ENCODE assay signal across 1 cellular context in genomic region chr16:75780669-75781068, GRCh38.
TF ChIP-seq lines count a peak whose summit lies in the region.

No MANE protein-coding gene starts in this region.

TF ChIP-seq in K562, 482 proteins besides CTCF, POLR2A, EP300 and RAD21 (continued from another document):
- 0 out of 2 replicates have a peak, but pooled peaks have one; percentile 15 for TF ChIP-seq ARID3A (IDR thresholded peaks at IDR 0.05; ENCODE audit: borderline replicate concordance, low read depth, low read length)
- TF ChIP-seq RCOR1 (IDR thresholded peaks at IDR 0.05; ENCODE audit: borderline replicate concordance in 1 of 2, low read depth in 2 of 2, low read length in 2 of 2): 0 out of 4 replicates have a peak, but pooled peaks of 1 of the 2 experiments have one; percentile 13
- peak; percentile 57; the same call in 1 of the 2 replicates for TF ChIP-seq ETV1 (tag; conservative IDR thresholded peaks at IDR 0.05; ENCODE audit: low read depth)
- 0 out of 2 replicates have a peak, but pooled peaks have one; percentile 34 for TF ChIP-seq DPF2 (IDR thresholded peaks at IDR 0.05)
- peak; percentile 58; the same call in 1 of the 2 replicates for TF ChIP-seq SMARCA4 (IDR thresholded peaks at IDR 0.05)
- peak; percentile 26; the same call in 1 of the 2 replicates for TF ChIP-seq GABPA (tag; conservative IDR thresholded peaks at IDR 0.05; ENCODE audit: low read depth)
- peak; percentile 86 for TF ChIP-seq MECOM (CRISPR knock-in tag; IDR thresholded peaks at IDR 0.05)
- no peak for TF ChIP-seq CHD2 (IDR thresholded peaks at IDR 0.05; ENCODE audit: low read depth, low read length)
- no peak for TF ChIP-seq XRCC5 (IDR thresholded peaks at IDR 0.05; ENCODE audit: low read depth, low read length)
TF ChIP-seq in K562: peak in this region for 14.
